In the genomic region with DNA sequence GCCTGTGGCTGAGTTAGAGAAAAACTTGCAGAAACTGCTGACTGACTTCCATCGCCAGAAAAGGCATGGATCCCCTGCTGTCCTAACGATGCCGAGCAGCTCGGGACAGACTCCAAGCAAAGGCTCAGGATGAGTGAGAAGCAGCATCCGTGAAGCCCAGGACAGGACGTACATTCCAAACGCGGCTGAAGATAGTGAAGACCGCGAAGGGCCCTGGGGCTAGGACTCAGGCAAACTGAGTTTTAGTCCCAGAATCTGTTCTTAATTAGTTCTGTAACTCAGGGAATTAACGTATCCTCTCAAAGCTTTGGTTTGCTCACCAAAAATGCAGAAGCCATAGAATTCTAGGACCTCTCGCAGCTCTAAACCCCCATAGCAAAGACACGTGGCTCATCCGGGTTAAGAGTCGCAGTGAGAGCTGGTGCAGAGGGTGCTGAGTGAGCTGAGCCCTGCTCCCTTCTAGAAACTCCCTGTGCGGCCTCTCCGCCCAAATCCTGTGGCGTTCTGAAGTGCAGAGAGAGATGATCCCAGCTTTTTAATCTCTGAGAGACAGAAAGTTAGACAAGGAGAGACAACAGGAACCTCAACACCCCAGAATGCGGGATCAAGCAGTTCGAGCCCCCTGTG, we compare ENCODE assay signal across 1 cellular context.
TF ChIP-seq lines count a peak whose summit lies in the region.

No MANE protein-coding gene starts in this region.

TF ChIP-seq in H1, 55 proteins besides CTCF, POLR2A, EP300 and RAD21:
- TF ChIP-seq TEAD4 (IDR thresholded peaks at IDR 0.05; ENCODE audit: low read depth, low read length) (no peak), ZNF274 (IDR thresholded peaks at IDR 0.05; ENCODE audit: borderline replicate concordance, extremely low read depth, low read length) (no peak), CTBP2 (IDR thresholded peaks at IDR 0.05; ENCODE audit: borderline replicate concordance, insufficient read depth, insufficient read length, low read length) (no peak), CREB1 (IDR thresholded peaks at IDR 0.05) (no peak), SP1 (IDR thresholded peaks at IDR 0.05; ENCODE audit: low read depth, low read length) (no peak)
- TF ChIP-seq, protein P1, sequence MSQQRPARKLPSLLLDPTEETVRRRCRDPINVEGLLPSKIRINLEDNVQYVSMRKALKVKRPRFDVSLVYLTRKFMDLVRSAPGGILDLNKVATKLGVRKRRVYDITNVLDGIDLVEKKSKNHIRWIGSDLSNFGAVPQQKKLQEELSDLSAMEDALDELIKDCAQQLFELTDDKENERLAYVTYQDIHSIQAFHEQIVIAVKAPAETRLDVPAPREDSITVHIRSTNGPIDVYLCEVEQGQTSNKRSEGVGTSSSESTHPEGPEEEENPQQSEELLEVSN (IDR thresholded peaks at IDR 0.05), result no peak
